Comparison of ENCODE assay signal across 32 cellular contexts in genomic region chr12:61043838-61044237, GRCh38.
"Had no signal": no experiment of that assay in that cellular context is flagged by ENCODE, and none has a peak within 500 bp of the region (broad histone marks: within the 10 kb centered on the region; RNA-seq: fewer than 3 reads in every experiment).

No MANE protein-coding gene starts in this region.

- H3K4me3 Mint-ChIP-seq: activated B cell treated with CpG ODN at 0.5 μM for 24 hours; activated CD8-positive, alpha-beta T cell treated with anti-CD3 and anti-CD28 coated beads for 36 hours; activated naive CD4-positive, alpha-beta T cell treated with anti-CD3 and anti-CD28 coated beads, Interleukin-2, amount 50 U/mL, for 24 hours; activated naive CD8-positive, alpha-beta T cell treated with anti-CD3 and anti-CD28 coated beads for 36 hours; activated naive CD8-positive, alpha-beta T cell treated with anti-CD3 and anti-CD28 coated beads, Interleukin-2, amount 50 U/mL, for 24 hours; activated T-cell treated with anti-CD3 and anti-CD28 coated beads, Interleukin-2, amount 50 U/mL, for 4 hours; activated T-helper 17 cell treated with anti-CD3 and anti-CD28 coated beads, Interleukin-2, amount 50 U/mL, for 72 hours; central memory CD8-positive, alpha-beta T cell; effector memory CD8-positive, alpha-beta T cell; T-helper 17 cell; T-helper 2 cell treated with Interferon-gamma antibody and Interleukin-4, amounts not matched to agents 5 μg/mL and 100 μg/mL, for 36 hours had no signal

- H3K27me3 ChIP-seq: adrenal gland, body of pancreas, esophagus squamous epithelium had no signal

- H3K27ac ChIP-seq: adrenal gland, body of pancreas, epithelial cell of prostate, esophagus squamous epithelium, WERI-Rb-1 had no signal

- H3K4me1 ChIP-seq: adrenal gland, body of pancreas, esophagus squamous epithelium had no signal

- H3K36me3 Mint-ChIP-seq: activated naive CD4-positive, alpha-beta T cell treated with anti-CD3 and anti-CD28 coated beads, Interleukin-2, amount 50 U/mL, for 24 hours; activated naive CD8-positive, alpha-beta T cell treated with anti-CD3 and anti-CD28 coated beads for 36 hours had no signal

- DNase-seq: activated B cell treated with CpG ODN at 0.5 μM for 24 hours; activated CD4-positive, alpha-beta T cell treated with anti-CD3 and anti-CD28 coated beads for 48 hours; activated CD4-positive, alpha-beta T cell treated with anti-CD3 and anti-CD28 coated beads, Interleukin-2, amount 50 U/mL, for 1 hour; activated CD4-positive, alpha-beta T cell treated with anti-CD3 and anti-CD28 coated beads, Interleukin-2, amount 50 U/mL, for 48 hours; activated CD8-positive, alpha-beta memory T cell treated with anti-CD3 and anti-CD28 coated beads for 24 hours; activated CD8-positive, alpha-beta T cell treated with anti-CD3 and anti-CD28 coated beads for 36 hours; activated effector memory CD4-positive, alpha-beta T cell treated with Interleukin-2 at 50 U/mL for 16 hours; activated gamma-delta T cell treated with Interleukin-2 at 50 U/mL for 16 hours; activated naive CD4-positive, alpha-beta T cell treated with Interleukin-2 at 50 U/mL for 16 hours; activated naive CD8-positive, alpha-beta T cell treated with anti-CD3 and anti-CD28 coated beads for 36 hours; activated naive CD8-positive, alpha-beta T cell treated with anti-CD3 and anti-CD28 coated beads, Interleukin-2, amount 50 U/mL, for 24 hours; activated T-cell treated with anti-CD3 and anti-CD28 coated beads, Interleukin-2, amount 50 U/mL, for 4 hours; adrenal gland; amygdala; aorta; body of pancreas; cortex of kidney; dermis blood vessel endothelial cell; effector CD4-positive, alpha-beta T cell; effector memory CD8-positive, alpha-beta T cell; esophagus squamous epithelium; head of caudate nucleus; T-helper 1 cell; T-helper 17 cell; T1000; WERI-Rb-1 had no signal

- H3K9me3 Mint-ChIP-seq: activated B cell treated with CpG ODN at 0.5 μM for 24 hours; activated naive CD4-positive, alpha-beta T cell treated with anti-CD3 and anti-CD28 coated beads, Interleukin-2, amount 50 U/mL, for 24 hours had no signal

- H3K27me3 Mint-ChIP-seq: activated B cell treated with CpG ODN at 0.5 μM for 24 hours; activated CD8-positive, alpha-beta T cell treated with anti-CD3 and anti-CD28 coated beads for 36 hours; activated naive CD4-positive, alpha-beta T cell treated with anti-CD3 and anti-CD28 coated beads, Interleukin-2, amount 50 U/mL, for 24 hours; activated naive CD8-positive, alpha-beta T cell treated with anti-CD3 and anti-CD28 coated beads for 36 hours; activated naive CD8-positive, alpha-beta T cell treated with anti-CD3 and anti-CD28 coated beads, Interleukin-2, amount 50 U/mL, for 24 hours; activated T-helper 17 cell treated with anti-CD3 and anti-CD28 coated beads, Interleukin-2, amount 50 U/mL, for 72 hours; central memory CD8-positive, alpha-beta T cell; effector memory CD8-positive, alpha-beta T cell; T-helper 17 cell had no signal

- H3K4me3 ChIP-seq: adrenal gland, body of pancreas, esophagus squamous epithelium had no signal

- H3K9me3 ChIP-seq: adrenal gland, body of pancreas, esophagus squamous epithelium had no signal

- H3K36me3 ChIP-seq: adrenal gland, esophagus squamous epithelium, WERI-Rb-1 had no signal

- H3K4me1 Mint-ChIP-seq: activated B cell treated with CpG ODN at 0.5 μM for 24 hours; activated naive CD4-positive, alpha-beta T cell treated with anti-CD3 and anti-CD28 coated beads, Interleukin-2, amount 50 U/mL, for 24 hours; activated naive CD8-positive, alpha-beta T cell treated with anti-CD3 and anti-CD28 coated beads for 36 hours; activated naive CD8-positive, alpha-beta T cell treated with anti-CD3 and anti-CD28 coated beads, Interleukin-2, amount 50 U/mL, for 24 hours; activated T-helper 17 cell treated with anti-CD3 and anti-CD28 coated beads, Interleukin-2, amount 50 U/mL, for 72 hours; central memory CD8-positive, alpha-beta T cell; T-helper 17 cell had no signal

- H3K27ac Mint-ChIP-seq: activated B cell treated with CpG ODN at 0.5 μM for 24 hours; activated CD8-positive, alpha-beta T cell treated with anti-CD3 and anti-CD28 coated beads for 36 hours; activated naive CD4-positive, alpha-beta T cell treated with anti-CD3 and anti-CD28 coated beads, Interleukin-2, amount 50 U/mL, for 24 hours; activated naive CD8-positive, alpha-beta T cell treated with anti-CD3 and anti-CD28 coated beads for 36 hours; activated naive CD8-positive, alpha-beta T cell treated with anti-CD3 and anti-CD28 coated beads, Interleukin-2, amount 50 U/mL, for 24 hours; activated T-helper 17 cell treated with anti-CD3 and anti-CD28 coated beads, Interleukin-2, amount 50 U/mL, for 72 hours; effector memory CD8-positive, alpha-beta T cell; T-helper 17 cell; T-helper 2 cell treated with Interferon-gamma antibody and Interleukin-4, amounts not matched to agents 5 μg/mL and 100 μg/mL, for 36 hours had no signal

- ATAC-seq: activated CD4-positive, CD25-positive, alpha-beta regulatory T cell treated with anti-CD3 and anti-CD28 coated beads, Interleukin-2, amount 50 U/mL, for 24 hours; activated CD8-positive, alpha-beta T cell treated with anti-CD3 and anti-CD28 coated beads for 36 hours; activated naive CD8-positive, alpha-beta T cell treated with anti-CD3 and anti-CD28 coated beads, Interleukin-2, amount 50 U/mL, for 24 hours; activated T-cell treated with anti-CD3 and anti-CD28 coated beads, Interleukin-2, amount 50 U/mL, for 4 hours; activated T-helper 17 cell treated with anti-CD3 and anti-CD28 coated beads, Interleukin-2, amount 50 U/mL, for 72 hours; body of pancreas; effector memory CD8-positive, alpha-beta T cell; T-helper 17 cell had no signal
